Comparison of ENCODE assay signal across 16 cellular contexts in genomic region chr2:203993560-203993959, GRCh38. TPM values are rescaled to one million over a fixed set of nuclear protein-coding genes. Genes with fewer than 3 reads are reported as not detected.
DNase-seq lines count a peak whose midpoint lies in the region; ATAC-seq and TF ChIP-seq lines count a peak whose summit lies in the region.
"Had no signal": no experiment of that assay in that cellular context is flagged by ENCODE, and none has a peak within 500 bp of the region (broad histone marks: within the 10 kb centered on the region; RNA-seq: fewer than 3 reads in every experiment).

No MANE protein-coding gene starts in this region.

- H3K18ac ChIP-seq in mesenchymal stem cell (ENCODE audit: low read depth in 1 of 2, low read length in 2 of 2): no peak overlapping the region

- H3K14ac ChIP-seq in mesenchymal stem cell (ENCODE audit: low read length in 2 of 2): no peak overlapping the region

- H3K9me3 Mint-ChIP-seq in CD4-positive, alpha-beta memory T cell: no peaks in the 10 kb centered on the region
- H3K9me3 Mint-ChIP-seq in T-cell: no peaks in the 10 kb centered on the region
- H3K9me3 Mint-ChIP-seq: CD8-positive, alpha-beta memory T cell had no signal

- H3K27ac ChIP-seq in CD4-positive, alpha-beta memory T cell (ENCODE audit: low read depth, low read length): peak overlapping the region; percentile 10
- H3K27ac ChIP-seq in neural cell (ENCODE audit: low read length) (peak overlapping the region; percentile 17), mesenchymal stem cell (ENCODE audit: low read length, poor library complexity, severe bottlenecking) (no peak overlapping the region)

- no peaks in the 10 kb centered on the region for H3K79me2 ChIP-seq in neural cell (replicated peaks; ENCODE audit: insufficient read depth, low read length)

- H4K8ac ChIP-seq in mesenchymal stem cell (ENCODE audit: low read length): no peak overlapping the region

- intact Hi-C loops in CD4-positive, alpha-beta memory T cell (cut with micrococcal nuclease): loop anchor here (2.0 kb wide), 1 partner anchor 13 kb away; no protein-coding TSS in a partner anchor

- no peak overlapping the region for H2AK5ac ChIP-seq in mesenchymal stem cell (ENCODE audit: low read length, severe bottlenecking)

- H4K20me1 ChIP-seq in neural cell (ENCODE audit: insufficient read depth): no peaks in the 10 kb centered on the region

- no peak overlapping the region for H4K91ac ChIP-seq in mesenchymal stem cell (ENCODE audit: low read length)

- H3K4me2 ChIP-seq in neural cell (ENCODE audit: low read length): no peak overlapping the region
- no peak overlapping the region for H3K4me2 ChIP-seq in mesenchymal stem cell (ENCODE audit: low read length, poor library complexity, severe bottlenecking)

- POLR2A ChIA-PET in CD4-positive, alpha-beta memory T cell (lab: Charles Lee; ENCODE audit: partially characterized antibody): interaction anchor here (1.2 to 1.8 kb wide), 7 partner anchors 9 to 59 kb away, joined by 3 to 12 read pairs (median 4); no protein-coding TSS in a partner anchor
- POLR2A ChIA-PET in T-cell (lab: Charles Lee): interaction anchor here in 1 of 2 donors (0.5 to 1.0 kb wide), 2 partner anchors 11 to 1103 kb away, joined by 3 to 5 read pairs; no protein-coding TSS in a partner anchor

- H3K36me3 ChIP-seq in CD4-positive, alpha-beta memory T cell (ENCODE audit: insufficient read depth, low read length): no peaks in the 10 kb centered on the region
- H3K36me3 ChIP-seq in neural cell (ENCODE audit: insufficient read depth, low read length): no peaks in the 10 kb centered on the region
- no peaks in the 10 kb centered on the region for H3K36me3 ChIP-seq in mesenchymal stem cell (ENCODE audit: control insufficient read depth in 1 of 2, insufficient read depth in 2 of 2, low read depth in 1 of 2, low read length in 2 of 2)

- CTCF ChIA-PET in CD4-positive, alpha-beta memory T cell (lab: Charles Lee; ENCODE audit: partially characterized antibody): interaction anchor here (0.6 to 1.8 kb wide), 6 partner anchors 10 to 58 kb away, joined by 3 to 7 read pairs (median 4); no protein-coding TSS in a partner anchor
- CTCF ChIA-PET in T-cell (lab: Charles Lee): no interaction called here

- no peaks in the 10 kb centered on the region for H3K27me3 ChIP-seq in CD4-positive, alpha-beta memory T cell (ENCODE audit: insufficient read depth, low read length)
- H3K27me3 ChIP-seq in neural cell (ENCODE audit: insufficient read depth, low read depth, low read length) (no peaks in the 10 kb centered on the region), mesenchymal stem cell (ENCODE audit: control insufficient read depth in 1 of 2, insufficient read depth in 1 of 2, low read length in 2 of 2) (peaks cover 0 to 3% of the 10 kb centered on the region in 2 experiments)

- no peaks in the 10 kb centered on the region for H3F3A ChIP-seq in neural cell (ENCODE audit: insufficient read depth, low read length, poor library complexity, severe bottlenecking)

- no peaks in the 10 kb centered on the region for H3K79me1 ChIP-seq in mesenchymal stem cell (replicated peaks; ENCODE audit: low read length, poor library complexity, severe bottlenecking)

- no peak overlapping the region for H3K27ac Mint-ChIP-seq in CD4-positive, alpha-beta memory T cell
- H3K27ac Mint-ChIP-seq in T-cell: no peak overlapping the region

- no peaks in the 10 kb centered on the region for H3K9me2 ChIP-seq in neural cell (ENCODE audit: insufficient read depth, low read length)

- H2BK12ac ChIP-seq in mesenchymal stem cell (ENCODE audit: low read length in 2 of 2): no peak overlapping the region

- peaks cover 74% of the 10 kb centered on the region for H3K4me1 ChIP-seq in CD4-positive, alpha-beta memory T cell (ENCODE audit: insufficient read depth, low read length)
- no peaks in the 10 kb centered on the region for H3K4me1 ChIP-seq in mesenchymal stem cell (ENCODE audit: control insufficient read depth, insufficient read depth, low read depth, low read length)

- H3K9me3 ChIP-seq in CD4-positive, alpha-beta memory T cell (ENCODE audit: control insufficient read depth in 1 of 2, low read length in 2 of 2): no peaks in the 10 kb centered on the region
- H3K9me3 ChIP-seq in neural cell (ENCODE audit: low read length) (no peaks in the 10 kb centered on the region), mesenchymal stem cell (ENCODE audit: control insufficient read depth, low read length) (no peaks in the 10 kb centered on the region)

- H3K4me1 Mint-ChIP-seq in CD4-positive, alpha-beta memory T cell: peaks cover 25 to 35% (median 30%) of the 10 kb centered on the region in 4 donors
- H3K4me1 Mint-ChIP-seq in T-cell: peaks cover 32 to 35% (median 32%) of the 10 kb centered on the region in 3 donors

- no peak overlapping the region for H2BK15ac ChIP-seq in mesenchymal stem cell (ENCODE audit: low read depth, poor library complexity, severe bottlenecking)

- no peak overlapping the region for H3K23ac ChIP-seq in mesenchymal stem cell (ENCODE audit: low read length in 2 of 2)

- peak in 3 of 5 donors; percentile 19 to 53 (median 34) for DNase-seq in CD4-positive, alpha-beta memory T cell
- no peak for DNase-seq in T-cell
- no peak for DNase-seq in mesenchymal stem cell
- DNase-seq in glomerular visceral epithelial cell (ENCODE audit: extremely low spot score): no peak
- DNase-seq: DMS79 treated with DMSO at 0.1 percent for 48 hours, H7, NCI-H187, NCI-H446, NCI-H69, OCI-M1, SHP77 treated with DMSO at 0.1 percent for 48 hours had no signal

- TF ChIP-seq CTCF in neural cell (IDR thresholded peaks at IDR 0.05; ENCODE audit: poor library complexity, severe bottlenecking): no peak

- H2BK5ac ChIP-seq in mesenchymal stem cell (ENCODE audit: low read depth, low read length, poor library complexity, severe bottlenecking): no peak overlapping the region

- H3K4me3 ChIP-seq in CD4-positive, alpha-beta memory T cell (ENCODE audit: low read length in 2 of 2): no peak overlapping the region
- H3K4me3 ChIP-seq in neural cell (ENCODE audit: low read length): no peak overlapping the region
- no peak overlapping the region for H3K4me3 ChIP-seq in mesenchymal stem cell (ENCODE audit: insufficient read depth in 1 of 2, low read depth in 1 of 2, low read length in 2 of 2)

- 100% methylated on average over 1 of the region's 4 CpGs for WGBS in mesenchymal stem cell

- no peak for TF ChIP-seq RAD21 in neural cell (conservative IDR thresholded peaks at IDR 0.05)

- no peak overlapping the region for H3K4me3 Mint-ChIP-seq in CD4-positive, alpha-beta memory T cell
- H3K4me3 Mint-ChIP-seq in T-cell: no peak overlapping the region

- H2AFZ ChIP-seq in neural cell (ENCODE audit: low read depth, low read length): no peak overlapping the region
- H2AFZ ChIP-seq in mesenchymal stem cell (ENCODE audit: low read depth, low read length): no peak overlapping the region

- ATAC-seq in GM18867 (IDR thresholded peaks at IDR 0.05; ENCODE audit: unreplicated experiment): peak; percentile 48
- ATAC-seq in T-cell (replicated peaks in 1 of 4): peak in 3 of 4 experiments; percentile 17 to 50 (median 20)
- no peak for ATAC-seq in HG03460 (IDR thresholded peaks at IDR 0.05; ENCODE audit: unreplicated experiment)

- H3K36me3 Mint-ChIP-seq in CD4-positive, alpha-beta memory T cell: peaks cover 0 to 3% of the 10 kb centered on the region in 2 donors
- H3K36me3 Mint-ChIP-seq in T-cell: no peaks in the 10 kb centered on the region

- no peak for TF ChIP-seq EP300 in neural cell (conservative IDR thresholded peaks at IDR 0.05; ENCODE audit: poor library complexity, severe bottlenecking)

- no peaks in the 10 kb centered on the region for H3K27me3 Mint-ChIP-seq in CD4-positive, alpha-beta memory T cell
- H3K27me3 Mint-ChIP-seq in T-cell: no peaks in the 10 kb centered on the region
- H3K27me3 Mint-ChIP-seq: CD8-positive, alpha-beta memory T cell had no signal

- no peak overlapping the region for H3K4ac ChIP-seq in mesenchymal stem cell (ENCODE audit: low read depth in 1 of 2, low read length in 2 of 2)

- no peak overlapping the region for H2BK120ac ChIP-seq in mesenchymal stem cell (ENCODE audit: low read depth, low read length)

- H3K9ac ChIP-seq in neural cell (ENCODE audit: low read length) (no peak overlapping the region), mesenchymal stem cell (ENCODE audit: low read length) (no peak overlapping the region)

TF ChIP-seq in neural cell, 6 proteins besides CTCF, POLR2A, EP300 and RAD21 (continues in another document):
- TF ChIP-seq EZH2 (IDR thresholded peaks at IDR 0.05; ENCODE audit: borderline replicate concordance, insufficient read depth, low read length, poor library complexity, severe bottlenecking) (no peak), TAF1 (IDR thresholded peaks at IDR 0.05; ENCODE audit: low read depth) (no peak), POLR2AphosphoS5 (IDR thresholded peaks at IDR 0.05) (no peak), MXI1 (conservative IDR thresholded peaks at IDR 0.05; ENCODE audit: poor library complexity, severe bottlenecking) (no peak), REST (IDR thresholded peaks at IDR 0.05; ENCODE audit: borderline replicate concordance) (no peak)

RNA-seq across cellular contexts. Expression of gene ICOS, which starts 57.0 kb away (rescaled TPM):
- 10 to 100 TPM; 52.9 to 53.2 TPM for total RNA-seq in CD4-positive, alpha-beta memory T cell
- 10 to 100 TPM; 28.1 to 29.1 TPM for polyA plus RNA-seq in CD4-positive, alpha-beta memory T cell
- total RNA-seq in T-cell: 10 to 100 TPM; 33.9 to 72.2 (median 41.9) TPM
- polyA plus RNA-seq in neural cell: not detected in 2 replicates
- polyA minus RNA-seq in neural cell: not detected in 2 replicates
- not detected for polyA plus RNA-seq in mesenchymal stem cell (2013, experiment 1 of 2)
- not detected for polyA plus RNA-seq in mesenchymal stem cell (2013, experiment 2 of 2)
- total RNA-seq: H7, RPMI7951 had no signal

Comparison
In these comparisons a context has a peak if more than half of its experiments do, and no peak if none do; other contexts are left out.
1. DNase-seq: peak in CD4-positive, alpha-beta memory T cell (3 of 5); none in T-cell (0 of 34), mesenchymal stem cell (single experiment) and glomerular visceral epithelial cell (single experiment).